16 cellular contexts compared by ENCODE assay signal in genomic region chr3:48406443-48407431, GRCh38. TPM values are rescaled to one million over a fixed set of nuclear protein-coding genes. Genes with fewer than 3 reads are reported as not detected.
DNase-seq lines count a peak whose midpoint lies in the region; ATAC-seq and TF ChIP-seq lines count a peak whose summit lies in the region.
"Had no signal": no experiment of that assay in that cellular context is flagged by ENCODE, and none has a peak within 500 bp of the region (broad histone marks: within the 10 kb centered on the region; RNA-seq: fewer than 3 reads in every experiment).

No MANE protein-coding gene starts in this region.

- H3K4me1 ChIP-seq in Peyer's patch (no peaks in the 10 kb centered on the region), gastroesophageal sphincter (peaks cover 3 to 35% (median 7%) of the 10 kb centered on the region in 3 donors), stomach (peaks cover 0 to 13% (median 7%) of the 10 kb centered on the region in 4 donors)
- H3K4me1 ChIP-seq: HAP-1 had no signal

- H3K27ac ChIP-seq in Peyer's patch, result no peak overlapping the region
- H3K27ac ChIP-seq in gastroesophageal sphincter, result peak overlapping the region in 3 of 4 donors; percentile 92 to 97 (median 93)
- H3K27ac ChIP-seq in stomach, result peak overlapping the region in 1 of 5 donors; percentile 87
- H3K27ac ChIP-seq: cardiac muscle cell had no signal

- ATAC-seq in gastroesophageal sphincter (no peak), HG03342 (IDR thresholded peaks at IDR 0.05; ENCODE audit: unreplicated experiment) (no peak), HG02981 (IDR thresholded peaks at IDR 0.05; ENCODE audit: unreplicated experiment) (no peak)
- ATAC-seq: GM12878 had no signal

- TF ChIP-seq CTCF in Peyer's patch (IDR thresholded peaks at IDR 0.05) (no peak), gastroesophageal sphincter (IDR thresholded peaks at IDR 0.05) (no peak), stomach (IDR thresholded peaks at IDR 0.05) (no peak)

- H3K4me3 ChIP-seq in Peyer's patch (no peak overlapping the region), gastroesophageal sphincter (no peak overlapping the region), stomach (no peak overlapping the region)
- H3K4me3 ChIP-seq: cardiac muscle cell, GM12878, HAP-1 had no signal

- H3K36me3 ChIP-seq in Peyer's patch (peaks cover 0 to 75% (median 0%) of the 10 kb centered on the region in 3 donors), gastroesophageal sphincter (peaks cover 0 to 87% of the 10 kb centered on the region in 2 donors), stomach (peaks cover 65 to 90% (median 83%) of the 10 kb centered on the region in 4 donors)

- TF ChIP-seq EP300 in gastroesophageal sphincter (IDR thresholded peaks at IDR 0.05), result no peak
- no peak for TF ChIP-seq EP300 in stomach (IDR thresholded peaks at IDR 0.05)

- H3K9me3 ChIP-seq in Peyer's patch (no peaks in the 10 kb centered on the region), gastroesophageal sphincter (no peaks in the 10 kb centered on the region), stomach (no peaks in the 10 kb centered on the region)
- H3K9me3 ChIP-seq: HAP-1 had no signal

- DNase-seq in activated effector memory CD4-positive, alpha-beta T cell treated with anti-CD3 and anti-CD28 coated beads, Interleukin-2, amount 50 U/mL, for 16 hours, result peak; percentile 45
- DNase-seq in activated effector memory CD4-positive, alpha-beta T cell treated with Interleukin-2 at 50 U/mL for 16 hours, result no peak
- peak in 2 of 3 donors; percentile 9 to 34 for DNase-seq in Peyer's patch
- DNase-seq in stomach, result peak; percentile 11
- no peak for DNase-seq in cerebellum (ENCODE audit: low spot score)
- DNase-seq: NCI-H1417, NCI-H748 treated with DMSO at 0.1 percent for 48 hours, SHP77 treated with DMSO at 0.1 percent for 48 hours had no signal

- intact Hi-C loops in stomach (cut with DNase I; ENCODE audit: low total_unique reads), result no loop called here

- 67 to 82% methylated on average over 5 to 10 of the region's 18 CpGs for WGBS in gastroesophageal sphincter (ENCODE audit: low coverage in 1 of 2), 2 donors
- 85 to 90% (median 88%) methylated on average over 17 to 18 of the region's 18 CpGs for WGBS in stomach, 5 donors

- TF ChIP-seq POLR2A in Peyer's patch (IDR thresholded peaks at IDR 0.05) (no peak), gastroesophageal sphincter (IDR thresholded peaks at IDR 0.05) (no peak), stomach (IDR thresholded peaks at IDR 0.05) (no peak)

- H3K27me3 ChIP-seq in Peyer's patch (no peaks in the 10 kb centered on the region), gastroesophageal sphincter (no peaks in the 10 kb centered on the region), stomach (no peaks in the 10 kb centered on the region)
- H3K27me3 ChIP-seq: cardiac muscle cell had no signal

RNA-seq across cellular contexts. Expression of gene PLXNB1, which starts 23.1 kb away (rescaled TPM):
- total RNA-seq in Peyer's patch (100 to 1,000 TPM; 150 to 455 (median 312) TPM), gastroesophageal sphincter (100 to 1,000 TPM; 125 to 186 (median 147) TPM), stomach (100 to 1,000 TPM in 4 of 5 donors, 10 to 100 TPM in 1; 86.7 to 874 (median 314) TPM), cerebellum (85.4 TPM)
- polyA plus RNA-seq in stomach, result 100 to 1,000 TPM in 1 of 3 donors, 10 to 100 TPM in 2; 13.9 to 157 (median 45.0) TPM

RNA-seq across cellular contexts. Expression of gene CCDC51, which starts 33.2 kb away (rescaled TPM):
- total RNA-seq in Peyer's patch, result 10 to 100 TPM in 1 of 4 donors, 1 to 10 TPM in 3; 7.4 to 13.1 (median 9.1) TPM
- 10 to 100 TPM; 10.2 to 32.6 (median 26.3) TPM for total RNA-seq in gastroesophageal sphincter
- total RNA-seq in stomach, result 10 to 100 TPM in 1 of 5 donors, 1 to 10 TPM in 4; 1.8 to 12.5 (median 7.1) TPM
- 10 to 100 TPM in 1 of 3 donors, 1 to 10 TPM in 2; 6.0 to 10.3 (median 9.5) TPM for polyA plus RNA-seq in stomach
- 6.0 TPM for total RNA-seq in cerebellum

RNA-seq across cellular contexts. Expression of gene TMA7, which starts 33.3 kb away (rescaled TPM):
- 100 to 1,000 TPM; 142 to 246 (median 153) TPM for total RNA-seq in Peyer's patch
- total RNA-seq in gastroesophageal sphincter, result 100 to 1,000 TPM; 200 to 329 (median 260) TPM
- 100 to 1,000 TPM; 107 to 298 (median 230) TPM for total RNA-seq in stomach
- 100 to 1,000 TPM; 644 to 702 (median 660) TPM for polyA plus RNA-seq in stomach
- 83.0 TPM for total RNA-seq in cerebellum

RNA-seq across cellular contexts. Expression of gene FBXW12, which starts 34.7 kb away (rescaled TPM):
- total RNA-seq in Peyer's patch, result not detected
- not detected for total RNA-seq in gastroesophageal sphincter
- not detected for total RNA-seq in stomach
- not detected for polyA plus RNA-seq in stomach
- total RNA-seq in cerebellum, result 1.2 TPM
- total RNA-seq: activated T-helper 1 cell treated with anti-CD3 and anti-CD28 coated beads, Interleukin-12 subunit alpha, Interleukin-12 subunit beta, Interleukin-2, Interleukin-4 antibody, amounts not matched to agents 30 ng/mL and 10 ng/mL and 1 ng/mL, durations not matched to agents 14 hours and 24 hours and 36 hours; osteocyte had no signal

RNA-seq across cellular contexts. Expression of gene ATRIP, which starts 39.8 kb away (rescaled TPM):
- total RNA-seq in Peyer's patch (10 to 100 TPM in 1 of 4 donors, 1 to 10 TPM in 3; 2.6 to 13.2 (median 6.0) TPM), gastroesophageal sphincter (1 to 10 TPM; 3.0 to 6.8 (median 5.2) TPM), stomach (10 to 100 TPM in 2 of 5 donors, 1 to 10 TPM in 3; 2.3 to 34.4 (median 5.5) TPM), cerebellum (7.3 TPM)
- 1 to 10 TPM; 2.9 to 5.8 (median 3.2) TPM for polyA plus RNA-seq in stomach

Comparison
In these comparisons a context has a peak if more than half of its experiments do, and no peak if none do; other contexts are left out.
1. DNase-seq: peak in activated effector memory CD4-positive, alpha-beta T cell treated with anti-CD3 and anti-CD28 coated beads, Interleukin-2, amount 50 U/mL, for 16 hours (single experiment), Peyer's patch (2 of 3) and stomach (single experiment); none in activated effector memory CD4-positive, alpha-beta T cell treated with Interleukin-2 at 50 U/mL for 16 hours (single experiment) and cerebellum (single experiment).
2. H3K27ac ChIP-seq: peak in gastroesophageal sphincter (3 of 4); none in Peyer's patch (0 of 4).